1 cellular context compared by ENCODE assay signal in the genomic region with DNA sequence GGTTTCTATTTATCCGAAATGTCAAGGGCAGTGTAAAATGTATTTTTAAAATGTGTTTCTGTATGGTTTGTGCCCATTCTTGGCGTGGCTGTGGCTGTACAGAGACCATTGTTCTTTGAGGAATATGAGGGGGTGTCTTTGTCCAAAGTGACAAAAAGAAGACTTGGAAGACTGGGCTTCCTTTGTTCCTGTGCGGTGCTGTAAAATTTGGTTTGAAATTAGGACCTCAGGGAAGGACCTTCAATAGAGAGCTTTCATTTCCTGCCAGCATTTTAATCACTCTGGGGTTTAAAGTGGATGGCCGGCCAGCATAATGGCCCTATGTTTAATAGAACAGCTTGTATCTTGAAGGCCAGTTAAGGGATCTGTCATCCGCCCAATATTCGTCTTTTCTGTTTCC.
TF ChIP-seq lines count a peak whose summit lies in the region.

No MANE protein-coding gene starts in this region.

TF ChIP-seq in IMR-90, 13 proteins besides CTCF, POLR2A, EP300 and RAD21 (continued from another document):
- TF ChIP-seq, protein P1, sequence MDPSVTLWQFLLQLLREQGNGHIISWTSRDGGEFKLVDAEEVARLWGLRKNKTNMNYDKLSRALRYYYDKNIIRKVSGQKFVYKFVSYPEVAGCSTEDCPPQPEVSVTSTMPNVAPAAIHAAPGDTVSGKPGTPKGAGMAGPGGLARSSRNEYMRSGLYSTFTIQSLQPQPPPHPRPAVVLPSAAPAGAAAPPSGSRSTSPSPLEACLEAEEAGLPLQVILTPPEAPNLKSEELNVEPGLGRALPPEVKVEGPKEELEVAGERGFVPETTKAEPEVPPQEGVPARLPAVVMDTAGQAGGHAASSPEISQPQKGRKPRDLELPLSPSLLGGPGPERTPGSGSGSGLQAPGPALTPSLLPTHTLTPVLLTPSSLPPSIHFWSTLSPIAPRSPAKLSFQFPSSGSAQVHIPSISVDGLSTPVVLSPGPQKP (IDR thresholded peaks at IDR 0.05; ENCODE audit: borderline replicate concordance, low read depth, low read length), result no peak
- TF ChIP-seq NFE2L2 (IDR thresholded peaks at IDR 0.05; ENCODE audit: low read depth, low read length) (no peak), MXI1 (IDR thresholded peaks at IDR 0.05; ENCODE audit: borderline replicate concordance, low read depth, low read length) (no peak), RCOR1 (IDR thresholded peaks at IDR 0.05; ENCODE audit: insufficient replicate concordance, low read length) (no peak), MAZ (IDR thresholded peaks at IDR 0.05; ENCODE audit: borderline replicate concordance, low read depth, low read length) (no peak), RFX5 (IDR thresholded peaks at IDR 0.05; ENCODE audit: low read depth, low read length) (no peak), SMC3 (IDR thresholded peaks at IDR 0.05; ENCODE audit: low read depth, low read length) (no peak)
- TF ChIP-seq, protein P2, sequence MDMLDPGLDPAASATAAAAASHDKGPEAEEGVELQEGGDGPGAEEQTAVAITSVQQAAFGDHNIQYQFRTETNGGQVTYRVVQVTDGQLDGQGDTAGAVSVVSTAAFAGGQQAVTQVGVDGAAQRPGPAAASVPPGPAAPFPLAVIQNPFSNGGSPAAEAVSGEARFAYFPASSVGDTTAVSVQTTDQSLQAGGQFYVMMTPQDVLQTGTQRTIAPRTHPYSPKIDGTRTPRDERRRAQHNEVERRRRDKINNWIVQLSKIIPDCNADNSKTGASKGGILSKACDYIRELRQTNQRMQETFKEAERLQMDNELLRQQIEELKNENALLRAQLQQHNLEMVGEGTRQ (IDR thresholded peaks at IDR 0.05; ENCODE audit: low read depth, low read length), result no peak
